In genomic region chr14:74577247-74577947, GRCh38 we compare ENCODE assay signal across 15 cellular contexts. TPM values are rescaled to one million over a fixed set of nuclear protein-coding genes. Genes with fewer than 3 reads are reported as not detected.
A peak's percentile ranks its signal among the peaks of the same experiment; 100 is the strongest.
DNase-seq lines count a peak whose midpoint lies in the region; ATAC-seq, FAIRE-seq and TF ChIP-seq lines count a peak whose summit lies in the region.
"Had no signal": no experiment of that assay in that cellular context is flagged by ENCODE, and none has a peak within 500 bp of the region (broad histone marks: within the 10 kb centered on the region; RNA-seq: fewer than 3 reads in every experiment).

No MANE protein-coding gene starts in this region.

- peaks cover 79% of the 10 kb centered on the region for H3K4me1 ChIP-seq in A549
- H3K4me1 ChIP-seq: Caco-2 had no signal

- peak overlapping the region; percentile 3; the same call in 1 of the 3 replicates for H3K4me2 ChIP-seq in A549

- TF ChIP-seq POLR2A in A549 (IDR thresholded peaks at IDR 0.05; ENCODE audit: low read length), result no peak

- intact Hi-C loops in posterior vena cava (cut with DNase I), result no loop called here

- DNase-seq in A549 (ENCODE audit: low read depth in 1 of 2, low spot score in 1 of 2) (no peak), RWPE1 (ENCODE audit: low spot score) (no peak), fibroblast of pulmonary artery (ENCODE audit: low read depth) (peak; percentile 74), posterior vena cava (ENCODE audit: low spot score) (peak; percentile 89), NCI-H526 (lab: John Stamatoyannopoulos, UW) (no peak), mucosa of gallbladder (ENCODE audit: low spot score) (no peak), T-helper 9 cell (no peak)
- DNase-seq: activated CD4-positive, alpha-beta T cell treated with anti-CD3 and anti-CD28 coated beads, Interleukin-2, amount 50 U/mL, for 4 hours; activated T-cell treated with anti-CD3 and anti-CD28 coated beads, Interleukin-2, amount 50 U/mL, for 72 hours; Caco-2; effector memory CD4-positive, alpha-beta T cell; NCI-H187; NCI-H524 treated with DMSO at 0.1 percent for 48 hours; stimulated activated CD4-positive, alpha-beta T cell treated with anti-CD3 and anti-CD28 coated beads, Interleukin-4, amount 100 ng/mL, for 1 hour had no signal

- ATAC-seq in A549 (no peak), GM18867 (IDR thresholded peaks at IDR 0.05; ENCODE audit: unreplicated experiment) (no peak)
- ATAC-seq: activated T-cell treated with anti-CD3 and anti-CD28 coated beads, Interleukin-2, amount 50 U/mL, for 72 hours had no signal

- H3K9me3 ChIP-seq in A549, result no peaks in the 10 kb centered on the region
- H3K9me3 ChIP-seq: Caco-2 had no signal

- no peak overlapping the region for H3K4me3 ChIP-seq in A549
- H3K4me3 ChIP-seq in fibroblast of pulmonary artery (replicated peaks; ENCODE audit: low read depth, low read length), result no peak overlapping the region

- POLR2A ChIA-PET in A549 (lab: Yijun Ruan, JAX) (no interaction called here), RWPE1 (lab: Yijun Ruan, JAX; ENCODE audit: low non-redundant PET) (no interaction called here)

- TF ChIP-seq CTCF in A549 (IDR thresholded peaks at IDR 0.05), result no peak
- no peak for TF ChIP-seq CTCF in RWPE1 (conservative IDR thresholded peaks at IDR 0.05; ENCODE audit: low read depth)
- TF ChIP-seq CTCF in fibroblast of pulmonary artery (IDR thresholded peaks at IDR 0.05; ENCODE audit: low read length, missing control alignments), result no peak

- WGBS in A549 (ENCODE audit: missing lambda C conversion rate), result 94% methylated on average over 11 of the region's 11 CpGs

- CTCF ChIA-PET in A549 (lab: Yijun Ruan, JAX) (interaction anchor here (1.7 to 1.8 kb wide), 2 partner anchors 32 to 35 kb away, joined by 5 to 9 read pairs; partner anchors contain the start of gene LTBP2), RWPE1 (lab: Yijun Ruan, JAX) (no interaction called here)

- TF ChIP-seq RAD21 in A549 (conservative IDR thresholded peaks at IDR 0.05 in 1 of 2, IDR thresholded peaks at IDR 0.05 in 1 of 2), result no peak

- H3K27ac ChIP-seq in A549 (peak overlapping the region; percentile 83 to 95), RWPE1 (peak overlapping the region; percentile 96)

- no peak for TF ChIP-seq EP300 in A549 (IDR thresholded peaks at IDR 0.05)

- no peak for FAIRE-seq in A549 (lab: Jason Lieb, UNC)

TF ChIP-seq in A549, 52 proteins besides CTCF, POLR2A, EP300 and RAD21:
- TF ChIP-seq CEBPB (IDR thresholded peaks at IDR 0.05) (0 out of 4 replicates have a peak, but pooled peaks of 1 of the 2 experiments have one; percentile 23), FOSB (CRISPR knock-in tag; IDR thresholded peaks at IDR 0.05) (no peak), ESRRA (IDR thresholded peaks at IDR 0.05; ENCODE audit: borderline replicate concordance, low read length) (no peak), TP53 (CRISPR knock-in tag; IDR thresholded peaks at IDR 0.05) (no peak), RFX5 (IDR thresholded peaks at IDR 0.05) (no peak), SREBF2 (IDR thresholded peaks at IDR 0.05) (no peak), ZNF302 (CRISPR knock-in tag; IDR thresholded peaks at IDR 0.05) (no peak), NPAS2 (CRISPR knock-in tag; IDR thresholded peaks at IDR 0.05; ENCODE audit: borderline replicate concordance) (no peak), CBX8 (IDR thresholded peaks at IDR 0.05) (no peak), ZSCAN20 (CRISPR knock-in tag; IDR thresholded peaks at IDR 0.05) (no peak), MAZ (IDR thresholded peaks at IDR 0.05; ENCODE audit: borderline replicate concordance, low read depth, low read length) (no peak), MAFK (IDR thresholded peaks at IDR 0.05; ENCODE audit: partially characterized antibody) (no peak)
- TF ChIP-seq, protein P1, sequence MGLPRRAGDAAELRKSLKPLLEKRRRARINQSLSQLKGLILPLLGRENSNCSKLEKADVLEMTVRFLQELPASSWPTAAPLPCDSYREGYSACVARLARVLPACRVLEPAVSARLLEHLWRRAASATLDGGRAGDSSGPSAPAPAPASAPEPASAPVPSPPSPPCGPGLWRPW (IDR thresholded peaks at IDR 0.05), result no peak
- TF ChIP-seq, protein P2, sequence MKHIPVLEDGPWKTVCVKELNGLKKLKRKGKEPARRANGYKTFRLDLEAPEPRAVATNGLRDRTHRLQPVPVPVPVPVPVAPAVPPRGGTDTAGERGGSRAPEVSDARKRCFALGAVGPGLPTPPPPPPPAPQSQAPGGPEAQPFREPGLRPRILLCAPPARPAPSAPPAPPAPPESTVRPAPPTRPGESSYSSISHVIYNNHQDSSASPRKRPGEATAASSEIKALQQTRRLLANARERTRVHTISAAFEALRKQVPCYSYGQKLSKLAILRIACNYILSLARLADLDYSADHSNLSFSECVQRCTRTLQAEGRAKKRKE (CRISPR knock-in tag; IDR thresholded peaks at IDR 0.05; ENCODE audit: low read depth), result 0 out of 2 replicates have a peak, but pooled peaks have one; percentile 50

RNA-seq across cellular contexts. Expression of gene LTBP2, which starts 34.6 kb away (rescaled TPM):
- polyA plus RNA-seq in A549 (2011; rRNA removed), result 4.9 and 6.3 TPM in 2 replicates
- 3.3 and 5.0 TPM in 2 replicates for polyA plus RNA-seq in A549 (2012; cell fraction: cytosol; rRNA removed)
- 21.8 and 25.3 TPM in 2 replicates for polyA plus RNA-seq in A549 (2012; cell fraction: nucleus; rRNA removed)
- polyA plus RNA-seq in A549 (2017; fragmentation: RNase III; extraction: RNeasy Plus Mini Kit Qiagen cat#74134 plus additional on column Dnase treatment), result 9.9 to 17.1 TPM (median 14.4 TPM) in 3 replicates
- 9.0 and 9.7 TPM in 2 replicates for polyA minus RNA-seq in A549 (2011; rRNA and poly(A)+ RNA removed)
- total RNA-seq in posterior vena cava, result 100 to 1,000 TPM; 141 to 168 TPM
- total RNA-seq in mucosa of gallbladder, result 84.9 TPM

Comparison
In these comparisons a context has a peak if more than half of its experiments do, and no peak if none do; other contexts are left out.
1. DNase-seq: peak in fibroblast of pulmonary artery (single experiment) and posterior vena cava (single experiment); none in A549 (0 of 2), RWPE1 (single experiment), NCI-H526 (0 of 2), mucosa of gallbladder (single experiment) and T-helper 9 cell (single experiment).